Comparison of ENCODE assay signal across 8 cellular contexts in the genomic region with DNA sequence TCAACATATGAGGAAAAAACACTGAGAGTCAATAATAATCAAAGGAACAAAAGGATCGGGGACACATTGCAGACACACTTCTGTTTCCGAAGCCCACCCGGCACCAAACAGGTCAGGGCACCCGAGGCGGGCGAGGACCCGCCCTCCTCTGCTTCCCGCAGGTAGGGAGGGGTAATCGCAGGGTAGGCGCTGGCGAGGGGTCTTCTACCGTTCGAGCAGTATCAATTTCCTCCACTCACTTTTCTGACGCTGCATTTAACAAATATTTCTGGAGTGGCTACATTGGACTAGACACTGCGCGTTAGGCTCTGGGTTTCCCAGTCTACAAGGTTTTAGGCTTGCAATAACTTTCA. TPM values are rescaled to one million over a fixed set of nuclear protein-coding genes. Genes with fewer than 3 reads are reported as not detected.
DNase-seq lines count a peak whose midpoint lies in the region; ATAC-seq and TF ChIP-seq lines count a peak whose summit lies in the region.

No MANE protein-coding gene starts in this region.

- TF ChIP-seq EP300 in tibial nerve (IDR thresholded peaks at IDR 0.05) = no peak

- H3K4me1 Mint-ChIP-seq in activated CD8-positive, alpha-beta memory T cell treated with anti-CD3 and anti-CD28 coated beads, Interleukin-2, amount 10 ng/mL, durations not matched to agents 7 days and 5 days = peaks cover 59% of the 10 kb centered on the region

- no peak for TF ChIP-seq CTCF in tibial nerve (IDR thresholded peaks at IDR 0.05)

- H3K9ac ChIP-seq in adipocyte (ENCODE audit: low read length) = peak overlapping the region; percentile 92

- DNase-seq in activated CD8-positive, alpha-beta memory T cell treated with anti-CD3 and anti-CD28 coated beads, Interleukin-2, amount 10 ng/mL, durations not matched to agents 7 days and 5 days = peak; percentile 44
- DNase-seq in activated CD8-positive, alpha-beta memory T cell treated with anti-CD3 and anti-CD28 coated beads, Interleukin-2, amount 50 U/mL, for 4 hours = no peak
- DNase-seq in adipocyte (ENCODE audit: low read depth) (no peak), left kidney (ENCODE audit: low read depth, low spot score) (peak; percentile 64), tibial nerve (ENCODE audit: low spot score in 2 of 2) (no peak), NCI-H446 treated with DMSO at 0.1 percent for 48 hours (lab: John Stamatoyannopoulos, UW) (no peak), HuH-7 (ENCODE audit: low spot score) (no peak)

- H3K36me3 ChIP-seq in adipocyte (ENCODE audit: control insufficient read depth, insufficient read depth, low read length, severe bottlenecking) = peaks cover 7% of the 10 kb centered on the region
- H3K36me3 ChIP-seq in tibial nerve = peaks cover 0 to 5% (median 3%) of the 10 kb centered on the region in 3 donors

- WGBS in tibial nerve, 2 donors = 8 to 16% methylated on average over 16 of the region's 16 CpGs

- H3K4me3 Mint-ChIP-seq in activated CD8-positive, alpha-beta memory T cell treated with anti-CD3 and anti-CD28 coated beads, Interleukin-2, amount 10 ng/mL, durations not matched to agents 7 days and 5 days = peak overlapping the region; percentile 93

- H3K27me3 Mint-ChIP-seq in activated CD8-positive, alpha-beta memory T cell treated with anti-CD3 and anti-CD28 coated beads, Interleukin-2, amount 10 ng/mL, durations not matched to agents 7 days and 5 days = no peaks in the 10 kb centered on the region

- H3K27ac Mint-ChIP-seq in activated CD8-positive, alpha-beta memory T cell treated with anti-CD3 and anti-CD28 coated beads, Interleukin-2, amount 10 ng/mL, durations not matched to agents 7 days and 5 days = peak overlapping the region; percentile 94

- CTCF ChIA-PET in activated CD8-positive, alpha-beta memory T cell treated with anti-CD3 and anti-CD28 coated beads, Interleukin-2, amount 10 ng/mL, durations not matched to agents 7 days and 5 days (lab: Charles Lee) = no interaction called here

- TF ChIP-seq POLR2A in tibial nerve (IDR thresholded peaks at IDR 0.05) = no peak

- H3K9me3 ChIP-seq in adipocyte (ENCODE audit: control insufficient read depth, low read length) (no peaks in the 10 kb centered on the region), tibial nerve (no peaks in the 10 kb centered on the region)

- H3K36me3 Mint-ChIP-seq in activated CD8-positive, alpha-beta memory T cell treated with anti-CD3 and anti-CD28 coated beads, Interleukin-2, amount 10 ng/mL, durations not matched to agents 7 days and 5 days = peaks cover 25% of the 10 kb centered on the region

- H3K27me3 ChIP-seq in adipocyte (replicated peaks; ENCODE audit: control insufficient read depth, insufficient read depth, low read length) (no peaks in the 10 kb centered on the region), tibial nerve (no peaks in the 10 kb centered on the region)

- H3K4me1 ChIP-seq in adipocyte (ENCODE audit: control insufficient read depth, insufficient read depth, low read length) (peaks cover 36% of the 10 kb centered on the region), tibial nerve (peaks cover 0 to 43% (median 16%) of the 10 kb centered on the region in 4 donors)

- H3K9me3 Mint-ChIP-seq in activated CD8-positive, alpha-beta memory T cell treated with anti-CD3 and anti-CD28 coated beads, Interleukin-2, amount 10 ng/mL, durations not matched to agents 7 days and 5 days (ENCODE audit: low read depth) = no peaks in the 10 kb centered on the region

- no peak for ATAC-seq in activated CD8-positive, alpha-beta memory T cell treated with anti-CD3 and anti-CD28 coated beads, Interleukin-2, amount 10 ng/mL, durations not matched to agents 7 days and 5 days
- no peak for ATAC-seq in HG03565 (IDR thresholded peaks at IDR 0.05; ENCODE audit: unreplicated experiment)

- peak overlapping the region; percentile 89 to 97 (median 94) for H3K27ac ChIP-seq in tibial nerve

- peak overlapping the region; percentile 89 for H3K4me3 ChIP-seq in adipocyte (ENCODE audit: low read length)
- H3K4me3 ChIP-seq in tibial nerve = peak overlapping the region; percentile 84 to 99 (median 94)

RNA-seq across cellular contexts. Expression of a gene that starts 1.3 kb away (rescaled TPM):
- total RNA-seq in activated CD8-positive, alpha-beta memory T cell treated with anti-CD3 and anti-CD28 coated beads, Interleukin-2, amount 10 ng/mL, durations not matched to agents 7 days and 5 days = 100 to 1,000 TPM; 287 to 322 TPM
- total RNA-seq in tibial nerve = 100 to 1,000 TPM in 3 of 4 donors, 10 to 100 TPM in 1; 65.3 to 164 (median 151) TPM

RNA-seq across cellular contexts. Expression of a gene that starts 47.1 kb away (rescaled TPM):
- not detected for total RNA-seq in activated CD8-positive, alpha-beta memory T cell treated with anti-CD3 and anti-CD28 coated beads, Interleukin-2, amount 10 ng/mL, durations not matched to agents 7 days and 5 days
- total RNA-seq in tibial nerve = not detected

Comparison
In these comparisons a context has a peak if more than half of its experiments do, and no peak if none do; other contexts are left out.
1. DNase-seq: peak in activated CD8-positive, alpha-beta memory T cell treated with anti-CD3 and anti-CD28 coated beads, Interleukin-2, amount 10 ng/mL, durations not matched to agents 7 days and 5 days (single experiment) and left kidney (single experiment); none in activated CD8-positive, alpha-beta memory T cell treated with anti-CD3 and anti-CD28 coated beads, Interleukin-2, amount 50 U/mL, for 4 hours (single experiment), adipocyte (single experiment), tibial nerve (0 of 2), NCI-H446 treated with DMSO at 0.1 percent for 48 hours (single experiment) and HuH-7 (single experiment).